In genomic region chr9:23538060-23538387, GRCh38 we compare ENCODE assay signal across 14 cellular contexts.
DNase-seq lines count a peak whose midpoint lies in the region; ATAC-seq, FAIRE-seq and TF ChIP-seq lines count a peak whose summit lies in the region.
"Had no signal": no experiment of that assay in that cellular context is flagged by ENCODE, and none has a peak within 500 bp of the region (broad histone marks: within the 10 kb centered on the region; RNA-seq: fewer than 3 reads in every experiment).

No MANE protein-coding gene starts in this region.

- DNase-seq in COR-L47 (lab: John Stamatoyannopoulos, UW): peak; percentile 46
- DNase-seq in NCI-H69 (lab: John Stamatoyannopoulos, UW): peak; percentile 95
- no peak for DNase-seq in effector memory CD8-positive, alpha-beta T cell
- DNase-seq in neural crest cell (ENCODE audit: low read depth, low spot score): no peak
- no peak for DNase-seq in activated CD4-positive, alpha-beta T cell treated with anti-CD3 and anti-CD28 coated beads, Interleukin-2, amount 50 U/mL, for 1 hour
- no peak for DNase-seq in pancreas
- DNase-seq in NCI-H526 treated with DMSO at 0.1 percent for 48 hours (lab: John Stamatoyannopoulos, UW): no peak
- DNase-seq in immature natural killer cell: no peak
- DNase-seq: activated naive CD4-positive, alpha-beta T cell; left lung; NCI-H187; testis had no signal

- no peaks in the 10 kb centered on the region for H3K36me3 Mint-ChIP-seq in effector memory CD8-positive, alpha-beta T cell (ENCODE audit: insufficient read depth)
- H3K36me3 Mint-ChIP-seq in neural crest cell (ENCODE audit: low read depth) (no peaks in the 10 kb centered on the region), immature natural killer cell (peaks cover 0 to 4% (median 3%) of the 10 kb centered on the region in 3 donors)

- peaks cover 9% of the 10 kb centered on the region in 2 donors for H3K4me1 Mint-ChIP-seq in effector memory CD8-positive, alpha-beta T cell (ENCODE audit: low read depth in 2 of 2)
- H3K4me1 Mint-ChIP-seq in neural crest cell (peaks cover 54% of the 10 kb centered on the region), immature natural killer cell (no peaks in the 10 kb centered on the region)

- H3K27me3 Mint-ChIP-seq in effector memory CD8-positive, alpha-beta T cell: peaks cover 6 to 18% of the 10 kb centered on the region in 2 donors
- no peaks in the 10 kb centered on the region for H3K27me3 Mint-ChIP-seq in neural crest cell (ENCODE audit: low read depth)
- no peaks in the 10 kb centered on the region for H3K27me3 Mint-ChIP-seq in immature natural killer cell (ENCODE audit: low read depth in 3 of 3)

- no peak overlapping the region for H3K27ac ChIP-seq in pancreas
- H3K27ac ChIP-seq: left lung, testis had no signal

- H3K4me3 Mint-ChIP-seq in effector memory CD8-positive, alpha-beta T cell: peak overlapping the region; percentile 32 to 37
- H3K4me3 Mint-ChIP-seq in neural crest cell (peak overlapping the region; percentile 77), immature natural killer cell (no peak overlapping the region)

- FAIRE-seq in pancreas (lab: Jason Lieb, UNC): no peak
- FAIRE-seq: endothelial cell of umbilical vein had no signal

- no peak overlapping the region for H3K4me3 ChIP-seq in pancreas
- H3K4me3 ChIP-seq: left lung, testis had no signal

- WGBS in pancreas, 2 donors: 51 to 60% methylated on average over 11 of the region's 11 CpGs

- no peaks in the 10 kb centered on the region for H3K36me3 ChIP-seq in pancreas
- H3K36me3 ChIP-seq: left lung had no signal

- H3K9me3 ChIP-seq in pancreas: no peaks in the 10 kb centered on the region
- H3K9me3 ChIP-seq: left lung, testis had no signal

- intact Hi-C loops in pancreas (cut with DNase I): no loop called here

- no peak for TF ChIP-seq CTCF in neural crest cell (conservative IDR thresholded peaks at IDR 0.05)
- TF ChIP-seq CTCF in pancreas (IDR thresholded peaks at IDR 0.05): no peak

- no peak overlapping the region for H3K27ac Mint-ChIP-seq in effector memory CD8-positive, alpha-beta T cell
- H3K27ac Mint-ChIP-seq in neural crest cell (ENCODE audit: unreplicated experiment): peak overlapping the region; percentile 72
- H3K27ac Mint-ChIP-seq in immature natural killer cell: no peak overlapping the region

- no peak for ATAC-seq in effector memory CD8-positive, alpha-beta T cell (replicated peaks)
- no peak for ATAC-seq in pancreas
- ATAC-seq: HCT116, left lung had no signal

- no peaks in the 10 kb centered on the region for H3K27me3 ChIP-seq in pancreas
- H3K27me3 ChIP-seq: testis had no signal

- H3K9me3 Mint-ChIP-seq in effector memory CD8-positive, alpha-beta T cell: peaks cover 0 to 13% of the 10 kb centered on the region in 2 donors
- H3K9me3 Mint-ChIP-seq in neural crest cell: no peaks in the 10 kb centered on the region
- H3K9me3 Mint-ChIP-seq in immature natural killer cell: peaks cover 7 to 52% (median 19%) of the 10 kb centered on the region in 6 donors

- no peaks in the 10 kb centered on the region for H3K4me1 ChIP-seq in pancreas
- H3K4me1 ChIP-seq: left lung, testis had no signal

Comparison
In these comparisons a context has a peak if more than half of its experiments do, and no peak if none do; other contexts are left out.
1. DNase-seq: peak in COR-L47 (single experiment) and NCI-H69 (single experiment); none in effector memory CD8-positive, alpha-beta T cell (0 of 3), neural crest cell (single experiment), activated CD4-positive, alpha-beta T cell treated with anti-CD3 and anti-CD28 coated beads, Interleukin-2, amount 50 U/mL, for 1 hour (single experiment), pancreas (0 of 6), NCI-H526 treated with DMSO at 0.1 percent for 48 hours (single experiment) and immature natural killer cell (0 of 3).
2. H3K4me3 Mint-ChIP-seq: peak in effector memory CD8-positive, alpha-beta T cell (2 of 2) and neural crest cell (single experiment); none in immature natural killer cell (0 of 5).